Comparison of ENCODE assay signal across 16 cellular contexts in the genomic region with DNA sequence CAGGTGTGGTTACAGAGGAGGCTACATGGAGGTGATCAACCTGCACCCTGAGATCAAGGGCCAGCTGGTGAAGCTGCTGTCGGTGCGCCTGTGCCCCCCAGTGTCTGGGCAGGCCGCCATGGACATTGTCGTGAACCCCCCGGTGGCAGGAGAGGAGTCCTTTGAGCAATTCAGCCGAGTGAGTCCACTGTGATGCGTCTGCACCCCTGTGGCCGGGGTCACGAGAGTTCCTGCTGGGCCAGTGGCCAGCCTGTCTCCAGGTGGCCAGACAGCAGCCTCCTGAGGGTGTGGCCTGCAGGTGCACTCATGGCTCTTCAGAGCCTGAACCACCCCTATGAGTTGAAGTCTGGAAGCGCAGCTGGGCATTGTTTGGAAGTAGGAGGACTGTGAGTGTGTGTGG. TPM values are rescaled to one million over a fixed set of nuclear protein-coding genes. Genes with fewer than 3 reads are reported as not detected.
DNase-seq lines count a peak whose midpoint lies in the region; ATAC-seq and TF ChIP-seq lines count a peak whose summit lies in the region.
"Had no signal": no experiment of that assay in that cellular context is flagged by ENCODE, and none has a peak within 500 bp of the region (broad histone marks: within the 10 kb centered on the region; RNA-seq: fewer than 3 reads in every experiment).

No MANE protein-coding gene starts in this region.

- 66 to 84% (median 75%) methylated on average over 8 to 10 of the region's 10 CpGs for WGBS in stomach, 5 donors

- TF ChIP-seq CTCF in stomach (IDR thresholded peaks at IDR 0.05) = no peak

- no peaks in the 10 kb centered on the region for H3K4me1 Mint-ChIP-seq in activated naive CD8-positive, alpha-beta T cell treated with anti-CD3 and anti-CD28 coated beads for 36 hours
- H3K4me1 Mint-ChIP-seq in activated naive CD8-positive, alpha-beta T cell treated with anti-CD3 and anti-CD28 coated beads, Interleukin-2, amount 50 U/mL, for 24 hours = peaks cover 7% of the 10 kb centered on the region
- H3K4me1 Mint-ChIP-seq: CD4-positive, CD25-positive, alpha-beta regulatory T cell had no signal

- no peaks in the 10 kb centered on the region for H3K27me3 ChIP-seq in stomach
- H3K27me3 ChIP-seq: MG63 had no signal

- H3K27ac Mint-ChIP-seq in activated naive CD8-positive, alpha-beta T cell treated with anti-CD3 and anti-CD28 coated beads for 36 hours = peak overlapping the region; percentile 40
- H3K27ac Mint-ChIP-seq in activated naive CD8-positive, alpha-beta T cell treated with anti-CD3 and anti-CD28 coated beads, Interleukin-2, amount 50 U/mL, for 24 hours = no peak overlapping the region

- H3K9me3 ChIP-seq in stomach = no peaks in the 10 kb centered on the region
- H3K9me3 ChIP-seq: A549, MG63 had no signal

- no peak for TF ChIP-seq POLR2A in stomach (IDR thresholded peaks at IDR 0.05)

- H3K36me3 Mint-ChIP-seq in activated naive CD8-positive, alpha-beta T cell treated with anti-CD3 and anti-CD28 coated beads for 36 hours = peaks cover 16% of the 10 kb centered on the region
- H3K36me3 Mint-ChIP-seq in activated naive CD8-positive, alpha-beta T cell treated with anti-CD3 and anti-CD28 coated beads, Interleukin-2, amount 50 U/mL, for 24 hours (ENCODE audit: low read depth) = peaks cover 9% of the 10 kb centered on the region
- H3K36me3 Mint-ChIP-seq: CD4-positive, CD25-positive, alpha-beta regulatory T cell had no signal

- no peak overlapping the region for H3K4me3 Mint-ChIP-seq in activated naive CD8-positive, alpha-beta T cell treated with anti-CD3 and anti-CD28 coated beads for 36 hours
- no peak overlapping the region for H3K4me3 Mint-ChIP-seq in activated naive CD8-positive, alpha-beta T cell treated with anti-CD3 and anti-CD28 coated beads, Interleukin-2, amount 50 U/mL, for 24 hours
- H3K4me3 Mint-ChIP-seq: CD4-positive, CD25-positive, alpha-beta regulatory T cell had no signal

- H3K27ac ChIP-seq in stomach = peak overlapping the region in 4 of 5 donors; percentile 10 to 73 (median 41)
- H3K27ac ChIP-seq: A549, KMS-11, SK-N-MC had no signal

- H3K4me3 ChIP-seq in stomach = no peak overlapping the region
- H3K4me3 ChIP-seq: A549, MG63, SK-N-MC had no signal

- H3K4me1 ChIP-seq in stomach = peaks cover 35 to 48% (median 36%) of the 10 kb centered on the region in 4 donors
- H3K4me1 ChIP-seq: A549 had no signal

- intact Hi-C loops in stomach (cut with DNase I; ENCODE audit: low total_unique reads) = no loop called here

- peaks cover 17 to 86% (median 69%) of the 10 kb centered on the region in 4 donors for H3K36me3 ChIP-seq in stomach

- no peak for DNase-seq in activated naive CD8-positive, alpha-beta T cell treated with anti-CD3 and anti-CD28 coated beads for 36 hours
- DNase-seq in activated naive CD8-positive, alpha-beta T cell treated with anti-CD3 and anti-CD28 coated beads, Interleukin-2, amount 50 U/mL, for 24 hours = no peak
- DNase-seq in NCI-H146 treated with DMSO at 0.1 percent for 48 hours (lab: John Stamatoyannopoulos, UW; ENCODE audit: unreplicated experiment) (peak; percentile 11), stomach (peak; percentile 72), AG08396 (ENCODE audit: low spot score) (no peak)
- DNase-seq in activated effector memory CD4-positive, alpha-beta T cell treated with anti-CD3 and anti-CD28 coated beads, Interleukin-2, amount 50 U/mL, for 16 hours = no peak
- DNase-seq: CD4-positive, CD25-positive, alpha-beta regulatory T cell; GF-D8; MG63; NCI-H2029; NCI-H526 had no signal

- H3K9me3 Mint-ChIP-seq in activated naive CD8-positive, alpha-beta T cell treated with anti-CD3 and anti-CD28 coated beads for 36 hours = no peaks in the 10 kb centered on the region
- H3K9me3 Mint-ChIP-seq in activated naive CD8-positive, alpha-beta T cell treated with anti-CD3 and anti-CD28 coated beads, Interleukin-2, amount 50 U/mL, for 24 hours = no peaks in the 10 kb centered on the region
- H3K9me3 Mint-ChIP-seq: CD4-positive, CD25-positive, alpha-beta regulatory T cell had no signal

- no peak for ATAC-seq in activated naive CD8-positive, alpha-beta T cell treated with anti-CD3 and anti-CD28 coated beads, Interleukin-2, amount 50 U/mL, for 24 hours
- ATAC-seq in esophagus mucosa (peak; percentile 28), HG03342 (IDR thresholded peaks at IDR 0.05; ENCODE audit: unreplicated experiment) (no peak)
- ATAC-seq: A549 had no signal

- H3K27me3 Mint-ChIP-seq in activated naive CD8-positive, alpha-beta T cell treated with anti-CD3 and anti-CD28 coated beads for 36 hours = no peaks in the 10 kb centered on the region
- no peaks in the 10 kb centered on the region for H3K27me3 Mint-ChIP-seq in activated naive CD8-positive, alpha-beta T cell treated with anti-CD3 and anti-CD28 coated beads, Interleukin-2, amount 50 U/mL, for 24 hours
- H3K27me3 Mint-ChIP-seq: CD4-positive, CD25-positive, alpha-beta regulatory T cell had no signal

- TF ChIP-seq EP300 in stomach (IDR thresholded peaks at IDR 0.05) = no peak

RNA-seq across cellular contexts. Expression of a gene that starts 38.1 kb away (rescaled TPM):
- total RNA-seq in activated naive CD8-positive, alpha-beta T cell treated with anti-CD3 and anti-CD28 coated beads for 36 hours = 10 to 100 TPM; 33.2 to 35.8 TPM
- total RNA-seq in esophagus mucosa (92.0 TPM), stomach (100 to 1,000 TPM in 1 of 5 donors, 10 to 100 TPM in 4; 29.2 to 167 (median 50.2) TPM)
- polyA plus RNA-seq in stomach = 10 to 100 TPM; 63.3 to 75.3 (median 69.7) TPM

RNA-seq across cellular contexts. Expression of a gene that starts 51.2 kb away (rescaled TPM):
- 100 to 1,000 TPM; 104 TPM for total RNA-seq in activated naive CD8-positive, alpha-beta T cell treated with anti-CD3 and anti-CD28 coated beads for 36 hours
- 44.6 TPM for total RNA-seq in esophagus mucosa
- 10 to 100 TPM in 4 of 5 donors, 1 to 10 TPM in 1; 7.5 to 80.6 (median 46.2) TPM for total RNA-seq in stomach
- 10 to 100 TPM; 24.1 to 42.6 (median 26.1) TPM for polyA plus RNA-seq in stomach

Comparison
In these comparisons a context has a peak if more than half of its experiments do, and no peak if none do; other contexts are left out.
1. DNase-seq: peak in NCI-H146 treated with DMSO at 0.1 percent for 48 hours (single experiment) and stomach (single experiment); none in activated naive CD8-positive, alpha-beta T cell treated with anti-CD3 and anti-CD28 coated beads for 36 hours (single experiment), activated naive CD8-positive, alpha-beta T cell treated with anti-CD3 and anti-CD28 coated beads, Interleukin-2, amount 50 U/mL, for 24 hours (single experiment), activated effector memory CD4-positive, alpha-beta T cell treated with anti-CD3 and anti-CD28 coated beads, Interleukin-2, amount 50 U/mL, for 16 hours (single experiment) and AG08396 (single experiment).